Comparison of ENCODE assay signal across 1 cellular context in the genomic region with DNA sequence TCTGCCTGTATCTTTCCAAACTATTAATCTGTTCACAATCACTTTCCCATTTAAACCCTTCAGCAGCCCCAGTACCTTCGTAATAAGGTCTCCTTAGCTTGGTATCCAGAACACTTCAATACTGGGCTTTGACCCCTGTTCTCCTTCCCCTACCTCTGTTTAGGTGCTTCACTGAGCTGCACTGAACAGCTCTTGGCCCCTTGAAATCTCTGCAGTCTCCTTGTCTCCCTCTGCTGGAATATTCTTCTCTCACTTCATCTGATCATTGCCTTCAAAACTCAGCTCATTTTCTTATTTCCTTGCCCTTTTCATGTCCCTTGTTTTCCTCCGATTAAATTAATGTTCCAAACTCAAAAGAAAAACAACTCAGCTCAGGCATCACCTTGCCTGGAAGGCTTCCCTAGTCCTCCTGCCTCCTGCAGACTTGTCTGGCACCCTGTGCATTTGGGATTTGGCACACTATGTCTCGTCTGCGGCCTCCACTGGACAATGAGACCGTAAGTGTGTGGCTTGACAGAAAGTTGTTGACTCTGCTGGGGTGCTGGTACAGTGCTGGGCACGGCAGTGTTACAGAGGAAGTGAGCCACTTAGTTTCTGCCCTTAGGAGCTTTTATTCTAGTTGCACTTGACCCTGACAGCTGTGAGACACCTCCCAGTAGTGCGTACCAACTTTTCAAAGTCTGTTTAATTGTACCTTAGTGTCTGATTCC.
TF ChIP-seq lines count a peak whose summit lies in the region.

No MANE protein-coding gene starts in this region.

TF ChIP-seq in GM12878, 131 proteins besides CTCF, POLR2A, EP300 and RAD21:
- TF ChIP-seq IKZF1 (conservative IDR thresholded peaks at IDR 0.05) (0 out of 2 replicates have a peak, but pooled peaks have one; percentile 18), MTA2 (IDR thresholded peaks at IDR 0.05; ENCODE audit: low read depth) (peak; percentile 19; the same call in 1 of the 2 replicates), SPI1 (IDR thresholded peaks at IDR 0.05; ENCODE audit: borderline replicate concordance, insufficient read depth, low read depth, low read length) (peak; percentile 53; the same call in 1 of the 2 replicates), NR2F1 (conservative IDR thresholded peaks at IDR 0.05) (peak; percentile 53; the same call in 1 of the 2 replicates), DPF2 (IDR thresholded peaks at IDR 0.05) (0 out of 2 replicates have a peak, but pooled peaks have one; percentile 28)
